8 cellular contexts compared by ENCODE assay signal in the genomic region with DNA sequence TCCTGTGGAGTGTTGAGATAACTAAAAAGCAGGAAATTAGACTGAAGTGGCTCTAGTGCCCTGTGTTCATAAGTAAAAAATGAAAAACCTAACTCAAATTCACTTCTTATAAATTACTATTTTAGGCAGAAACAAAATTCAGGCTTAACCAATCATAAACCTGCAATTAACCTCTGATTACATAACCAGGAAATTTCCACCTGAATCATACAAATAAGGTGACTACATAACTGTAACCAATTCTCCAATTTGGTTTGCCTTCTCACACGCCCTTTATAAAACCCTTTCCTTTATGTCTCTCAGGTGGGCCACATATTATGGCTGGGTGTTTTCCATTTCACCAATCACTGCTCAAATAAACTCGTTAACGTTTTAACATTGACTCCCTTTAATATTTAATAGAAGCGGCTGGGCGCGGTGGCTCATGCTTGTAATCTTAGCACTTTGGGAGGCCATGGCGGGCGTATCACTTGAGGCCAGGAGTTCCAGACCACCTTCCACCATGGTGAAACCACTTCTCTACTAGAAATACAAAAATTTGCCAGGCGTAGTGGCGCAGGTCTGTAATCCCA. TPM values are rescaled to one million over a fixed set of nuclear protein-coding genes. Genes with fewer than 3 reads are reported as not detected.
A peak's percentile ranks its signal among the peaks of the same experiment; 100 is the strongest.
DNase-seq lines count a peak whose midpoint lies in the region; ATAC-seq and TF ChIP-seq lines count a peak whose summit lies in the region.

No MANE protein-coding gene starts in this region.

- H3K27ac ChIP-seq in muscle layer of colon (ENCODE audit: low read depth, low read length): peak overlapping the region; percentile 71

- H3K4me3 ChIP-seq in GM12865 (ENCODE audit: low read depth, low read length) (peak overlapping the region; percentile 79), muscle layer of colon (ENCODE audit: low read depth in 1 of 2, low read length in 2 of 2) (peak overlapping the region; percentile 63 to 94)

- peaks cover 44% of the 10 kb centered on the region for H3K36me3 Mint-ChIP-seq in dendritic cell treated with granulocyte-macrophage colony-stimulating factor and Interleukin-4, amounts not matched to agents 40 ng/mL and 50 ng/mL, for 4 days (ENCODE audit: low read depth)

- peak overlapping the region; percentile 63 for H3K9ac ChIP-seq in muscle layer of colon (ENCODE audit: low read length)

- H3K36me3 ChIP-seq in muscle layer of colon (ENCODE audit: insufficient read depth, low read length): peaks cover under 1% of the 10 kb centered on the region

- DNase-seq in GM12865 (ENCODE audit: low read depth) (peak; percentile 39), NCI-H748 (lab: John Stamatoyannopoulos, UW; ENCODE audit: unreplicated experiment) (peak; percentile 58), dermis blood vessel endothelial cell (no peak), NCI-H1048 (lab: John Stamatoyannopoulos, UW) (no peak), ureter (ENCODE audit: low spot score) (no peak)

- H3K27me3 Mint-ChIP-seq in dendritic cell treated with granulocyte-macrophage colony-stimulating factor and Interleukin-4, amounts not matched to agents 40 ng/mL and 50 ng/mL, for 4 days: no peaks in the 10 kb centered on the region

- peak overlapping the region; percentile 93 for H3K4me3 Mint-ChIP-seq in dendritic cell treated with granulocyte-macrophage colony-stimulating factor and Interleukin-4, amounts not matched to agents 40 ng/mL and 50 ng/mL, for 4 days

- H3K9me3 Mint-ChIP-seq in dendritic cell treated with granulocyte-macrophage colony-stimulating factor and Interleukin-4, amounts not matched to agents 40 ng/mL and 50 ng/mL, for 4 days: no peaks in the 10 kb centered on the region

- H3K4me1 Mint-ChIP-seq in dendritic cell treated with granulocyte-macrophage colony-stimulating factor and Interleukin-4, amounts not matched to agents 40 ng/mL and 50 ng/mL, for 4 days (ENCODE audit: low read depth): peaks cover 10% of the 10 kb centered on the region

- H3K27ac Mint-ChIP-seq in dendritic cell treated with granulocyte-macrophage colony-stimulating factor and Interleukin-4, amounts not matched to agents 40 ng/mL and 50 ng/mL, for 4 days: peak overlapping the region; percentile 82

- H3K9me3 ChIP-seq in muscle layer of colon (ENCODE audit: low read length): no peaks in the 10 kb centered on the region

- H3K27me3 ChIP-seq in muscle layer of colon (ENCODE audit: control insufficient read depth in 1 of 2, insufficient read depth in 2 of 2, low read length in 2 of 2): no peaks in the 10 kb centered on the region

- no peak for TF ChIP-seq CTCF in GM12865 (IDR thresholded peaks at IDR 0.05; ENCODE audit: insufficient read depth, low read depth, low read length, missing control alignments)

- H3K4me1 ChIP-seq in muscle layer of colon (ENCODE audit: insufficient read depth, low read length): no peaks in the 10 kb centered on the region

- no peak for ATAC-seq in HG03342 (IDR thresholded peaks at IDR 0.05; ENCODE audit: unreplicated experiment)

- intact Hi-C loops in dendritic cell treated with granulocyte-macrophage colony-stimulating factor and Interleukin-4, amounts not matched to agents 40 ng/mL and 50 ng/mL, for 4 days (cut with micrococcal nuclease): loop anchor here (10.0 kb wide), 1 partner anchor 122 kb away; the partner anchor contains the start of gene ZNF91

RNA-seq across cellular contexts. Expression of gene ZNF724, which starts 22.9 kb away (rescaled TPM):
- total RNA-seq in dermis blood vessel endothelial cell: 5.6 and 8.7 TPM in 2 replicates
- total RNA-seq in ureter: 3.4 TPM

Comparison
In these comparisons a context has a peak if more than half of its experiments do, and no peak if none do; other contexts are left out.
1. DNase-seq: peak in GM12865 (single experiment) and NCI-H748 (single experiment); none in dermis blood vessel endothelial cell (single experiment), NCI-H1048 (single experiment) and ureter (single experiment).